16 cellular contexts compared by ENCODE assay signal in genomic region chr11:2931771-2932738, GRCh38. TPM values are rescaled to one million over a fixed set of nuclear protein-coding genes. Genes with fewer than 3 reads are reported as not detected.
DNase-seq lines count a peak whose midpoint lies in the region; ATAC-seq and TF ChIP-seq lines count a peak whose summit lies in the region.
"Had no signal": no experiment of that assay in that cellular context is flagged by ENCODE, and none has a peak within 500 bp of the region (broad histone marks: within the 10 kb centered on the region; RNA-seq: fewer than 3 reads in every experiment).

No MANE protein-coding gene starts in this region.

- H3K18ac ChIP-seq in mesenchymal stem cell (ENCODE audit: low read depth in 1 of 2, low read length in 2 of 2): peak overlapping the region in 1 of 2 experiments; percentile 54

- H3K4me3 ChIP-seq in BLaER1 (no peak overlapping the region), GM06990 (replicated peaks; ENCODE audit: low read depth, low read length) (no peak overlapping the region), mesenchymal stem cell (ENCODE audit: insufficient read depth in 1 of 2, low read depth in 1 of 2, low read length in 2 of 2) (no peak overlapping the region), transverse colon (no peak overlapping the region)
- H3K4me3 ChIP-seq: gastroesophageal sphincter had no signal

- H3K27ac Mint-ChIP-seq in activated T-helper 17 cell treated with anti-CD3 and anti-CD28 coated beads, Interleukin-2, amount 50 U/mL, for 72 hours: peak overlapping the region; percentile 62
- H3K27ac Mint-ChIP-seq in immature natural killer cell: peak overlapping the region in 2 of 6 donors; percentile 19 to 50
- H3K27ac Mint-ChIP-seq: mesothelial cell of epicardium had no signal

- peaks cover 21% of the 10 kb centered on the region for H4K20me1 ChIP-seq in BLaER1

- H4K91ac ChIP-seq in mesenchymal stem cell (ENCODE audit: low read length): peak overlapping the region; percentile 19

- no peak for ATAC-seq in activated T-helper 17 cell treated with anti-CD3 and anti-CD28 coated beads, Interleukin-2, amount 50 U/mL, for 72 hours (replicated peaks)
- ATAC-seq: activated CD4-positive, CD25-positive, alpha-beta regulatory T cell treated with anti-CD3 and anti-CD28 coated beads, Interleukin-2, amount 50 U/mL, for 24 hours; activated T-cell treated with anti-CD3 and anti-CD28 coated beads, Interleukin-2, amount 50 U/mL, for 4 hours; gastroesophageal sphincter had no signal

- no peak overlapping the region for H2AFZ ChIP-seq in mesenchymal stem cell (ENCODE audit: low read depth, low read length)

- DNase-seq in GM06990 (ENCODE audit: extremely low read depth, insufficient read length): peak; percentile 1
- DNase-seq in mesenchymal stem cell: no peak
- DNase-seq in transverse colon: no peak
- no peak for DNase-seq in hippocampal formation (lab: John Stamatoyannopoulos, UW)
- no peak for DNase-seq in immature natural killer cell
- no peak for DNase-seq in T-helper 2 cell
- DNase-seq: activated T-cell treated with anti-CD3 and anti-CD28 coated beads, Interleukin-2, amount 50 U/mL, for 4 hours; NCI-H187; NCI-H524 treated with DMSO at 0.1 percent for 48 hours; small intestine; stimulated activated naive CD8-positive, alpha-beta T cell treated with anti-CD3 and anti-CD28 coated beads, Interleukin-15, amount 100 ng/mL, for 72 hours had no signal

- no peak for TF ChIP-seq POLR2A in transverse colon (IDR thresholded peaks at IDR 0.05)

- H2BK120ac ChIP-seq in mesenchymal stem cell (ENCODE audit: low read depth, low read length): no peak overlapping the region

- H3K9ac ChIP-seq in BLaER1: no peak overlapping the region
- no peak overlapping the region for H3K9ac ChIP-seq in mesenchymal stem cell (ENCODE audit: low read length)

- H2AK5ac ChIP-seq in mesenchymal stem cell (ENCODE audit: low read length, severe bottlenecking): peak overlapping the region; percentile 26

- peaks cover 6% of the 10 kb centered on the region for H3K4me1 Mint-ChIP-seq in activated T-helper 17 cell treated with anti-CD3 and anti-CD28 coated beads, Interleukin-2, amount 50 U/mL, for 72 hours
- H3K4me1 Mint-ChIP-seq in immature natural killer cell: peaks cover 22 to 24% of the 10 kb centered on the region in 2 donors

- in situ Hi-C loops in transverse colon (cut with MboI; ENCODE audit: low pct_ligation_motif_present in 1 of 4, low pct_unique_long_range_greater_than_20kb in 1 of 4, low sequenced_read_pairs in 3 of 4): no loop called here

- peak overlapping the region; percentile 68 to 69 for H3K4ac ChIP-seq in mesenchymal stem cell (ENCODE audit: low read depth in 1 of 2, low read length in 2 of 2)

- H3K79me1 ChIP-seq in mesenchymal stem cell (replicated peaks; ENCODE audit: low read length, poor library complexity, severe bottlenecking): no peaks in the 10 kb centered on the region

- peaks cover 9% of the 10 kb centered on the region for H3K27me3 Mint-ChIP-seq in activated T-helper 17 cell treated with anti-CD3 and anti-CD28 coated beads, Interleukin-2, amount 50 U/mL, for 72 hours
- H3K27me3 Mint-ChIP-seq in immature natural killer cell (ENCODE audit: low read depth in 3 of 3): peaks cover 13 to 30% (median 15%) of the 10 kb centered on the region in 3 donors

- H3K27ac ChIP-seq in BLaER1: no peak overlapping the region
- no peak overlapping the region for H3K27ac ChIP-seq in mesenchymal stem cell (ENCODE audit: low read length, poor library complexity, severe bottlenecking)
- no peak overlapping the region for H3K27ac ChIP-seq in transverse colon

- H3K9me3 Mint-ChIP-seq in activated T-helper 17 cell treated with anti-CD3 and anti-CD28 coated beads, Interleukin-2, amount 50 U/mL, for 72 hours: no peaks in the 10 kb centered on the region
- H3K9me3 Mint-ChIP-seq in immature natural killer cell: peaks cover 0 to 3% (median 2%) of the 10 kb centered on the region in 6 donors
- H3K9me3 Mint-ChIP-seq: activated T-cell treated with anti-CD3 and anti-CD28 coated beads, Interleukin-2, amount 50 U/mL, for 4 hours had no signal

- H3K27me3 ChIP-seq in BLaER1 (peaks cover 44% of the 10 kb centered on the region), GM06990 (replicated peaks; ENCODE audit: control insufficient read depth, insufficient read depth, low read length) (no peaks in the 10 kb centered on the region; the same call in 1 of the 2 replicates), mesenchymal stem cell (ENCODE audit: control insufficient read depth in 1 of 2, insufficient read depth in 1 of 2, low read length in 2 of 2) (no peaks in the 10 kb centered on the region), transverse colon (no peaks in the 10 kb centered on the region)

- H3K9me3 ChIP-seq in BLaER1 (peaks cover 6% of the 10 kb centered on the region), mesenchymal stem cell (ENCODE audit: control insufficient read depth, low read length) (no peaks in the 10 kb centered on the region), transverse colon (no peaks in the 10 kb centered on the region)

- peak overlapping the region in 1 of 2 experiments; percentile 35 for H3K14ac ChIP-seq in mesenchymal stem cell (ENCODE audit: low read length in 2 of 2)

- H2BK5ac ChIP-seq in mesenchymal stem cell (ENCODE audit: low read depth, low read length, poor library complexity, severe bottlenecking): no peak overlapping the region

- H2BK15ac ChIP-seq in mesenchymal stem cell (ENCODE audit: low read depth, poor library complexity, severe bottlenecking): peak overlapping the region; percentile 15

- peak overlapping the region; percentile 30 for H3K4me3 Mint-ChIP-seq in activated T-helper 17 cell treated with anti-CD3 and anti-CD28 coated beads, Interleukin-2, amount 50 U/mL, for 72 hours
- H3K4me3 Mint-ChIP-seq in immature natural killer cell: no peak overlapping the region
- H3K4me3 Mint-ChIP-seq: activated T-cell treated with anti-CD3 and anti-CD28 coated beads, Interleukin-2, amount 50 U/mL, for 4 hours; mesothelial cell of epicardium had no signal

- WGBS in mesenchymal stem cell: 96% methylated on average over 11 of the region's 13 CpGs
- 17 to 80% methylated on average over 1 to 13 of the region's 13 CpGs for WGBS in transverse colon (ENCODE audit: low coverage in 1 of 2), 2 donors

- intact Hi-C loops in transverse colon (cut with DNase I; ENCODE audit: low total_unique reads): no loop called here

- peaks cover 64% of the 10 kb centered on the region for H3K4me1 ChIP-seq in BLaER1
- H3K4me1 ChIP-seq in mesenchymal stem cell (ENCODE audit: control insufficient read depth, insufficient read depth, low read depth, low read length): peaks cover 46% of the 10 kb centered on the region
- peaks cover 16 to 32% (median 27%) of the 10 kb centered on the region in 4 donors for H3K4me1 ChIP-seq in transverse colon

- H3K36me3 ChIP-seq in BLaER1 (no peaks in the 10 kb centered on the region), GM06990 (ENCODE audit: control insufficient read depth, insufficient read depth, low read length) (no peaks in the 10 kb centered on the region), mesenchymal stem cell (ENCODE audit: control insufficient read depth in 1 of 2, insufficient read depth in 2 of 2, low read depth in 1 of 2, low read length in 2 of 2) (peaks cover 0 to 3% of the 10 kb centered on the region in 2 experiments), transverse colon (no peaks in the 10 kb centered on the region)
- H3K36me3 ChIP-seq: gastroesophageal sphincter had no signal

- H3K4me2 ChIP-seq in BLaER1 (peak overlapping the region; percentile 49), mesenchymal stem cell (ENCODE audit: low read length, poor library complexity, severe bottlenecking) (no peak overlapping the region)

- H2BK12ac ChIP-seq in mesenchymal stem cell (ENCODE audit: low read length in 2 of 2): peak overlapping the region in 1 of 2 experiments; percentile 64

- TF ChIP-seq EP300 in transverse colon (IDR thresholded peaks at IDR 0.05; ENCODE audit: low read depth): no peak

- no peaks in the 10 kb centered on the region for H3K36me3 Mint-ChIP-seq in activated T-helper 17 cell treated with anti-CD3 and anti-CD28 coated beads, Interleukin-2, amount 50 U/mL, for 72 hours (ENCODE audit: low read depth)
- no peaks in the 10 kb centered on the region for H3K36me3 Mint-ChIP-seq in immature natural killer cell
- H3K36me3 Mint-ChIP-seq: mesothelial cell of epicardium had no signal

- TF ChIP-seq CTCF in GM06990 (IDR thresholded peaks at IDR 0.05; ENCODE audit: insufficient read depth, low read length, poor library complexity, severe bottlenecking): no peak
- no peak for TF ChIP-seq CTCF in transverse colon (IDR thresholded peaks at IDR 0.05)

- H4K8ac ChIP-seq in mesenchymal stem cell (ENCODE audit: low read length): no peak overlapping the region

- no peak overlapping the region for H3K23ac ChIP-seq in mesenchymal stem cell (ENCODE audit: low read length in 2 of 2)

RNA-seq across cellular contexts. Expression of gene PHLDA2, which starts 2.8 kb away (rescaled TPM):
- 1 to 10 TPM; 5.6 to 9.1 TPM for total RNA-seq in activated T-helper 17 cell treated with anti-CD3 and anti-CD28 coated beads, Interleukin-2, amount 50 U/mL, for 72 hours
- 272 TPM for polyA plus RNA-seq in mesenchymal stem cell (2013, experiment 1 of 2)
- polyA plus RNA-seq in mesenchymal stem cell (2013, experiment 2 of 2): 276 TPM
- total RNA-seq in transverse colon: 10 to 100 TPM in 1 of 4 donors, 1 to 10 TPM in 1, not detected in 2; 8.2 to 16.2 TPM
- under 1 TPM in 1 of 3 donors, not detected in 2; 0.27 TPM for polyA plus RNA-seq in immature natural killer cell

RNA-seq across cellular contexts. Expression of gene CDKN1C, which starts 46.5 kb away (rescaled TPM):
- 10 to 100 TPM in 1 of 2 donors, under 1 TPM in 1; 0.58 to 34.8 TPM for total RNA-seq in activated T-helper 17 cell treated with anti-CD3 and anti-CD28 coated beads, Interleukin-2, amount 50 U/mL, for 72 hours
- 29.4 TPM for polyA plus RNA-seq in mesenchymal stem cell (2013, experiment 1 of 2)
- polyA plus RNA-seq in mesenchymal stem cell (2013, experiment 2 of 2): 31.0 TPM
- 10 to 100 TPM; 12.4 to 40.0 (median 27.7) TPM for total RNA-seq in transverse colon
- polyA plus RNA-seq in immature natural killer cell: under 1 TPM in 1 of 3 donors, not detected in 2; 0.24 TPM
